In the genomic region with DNA sequence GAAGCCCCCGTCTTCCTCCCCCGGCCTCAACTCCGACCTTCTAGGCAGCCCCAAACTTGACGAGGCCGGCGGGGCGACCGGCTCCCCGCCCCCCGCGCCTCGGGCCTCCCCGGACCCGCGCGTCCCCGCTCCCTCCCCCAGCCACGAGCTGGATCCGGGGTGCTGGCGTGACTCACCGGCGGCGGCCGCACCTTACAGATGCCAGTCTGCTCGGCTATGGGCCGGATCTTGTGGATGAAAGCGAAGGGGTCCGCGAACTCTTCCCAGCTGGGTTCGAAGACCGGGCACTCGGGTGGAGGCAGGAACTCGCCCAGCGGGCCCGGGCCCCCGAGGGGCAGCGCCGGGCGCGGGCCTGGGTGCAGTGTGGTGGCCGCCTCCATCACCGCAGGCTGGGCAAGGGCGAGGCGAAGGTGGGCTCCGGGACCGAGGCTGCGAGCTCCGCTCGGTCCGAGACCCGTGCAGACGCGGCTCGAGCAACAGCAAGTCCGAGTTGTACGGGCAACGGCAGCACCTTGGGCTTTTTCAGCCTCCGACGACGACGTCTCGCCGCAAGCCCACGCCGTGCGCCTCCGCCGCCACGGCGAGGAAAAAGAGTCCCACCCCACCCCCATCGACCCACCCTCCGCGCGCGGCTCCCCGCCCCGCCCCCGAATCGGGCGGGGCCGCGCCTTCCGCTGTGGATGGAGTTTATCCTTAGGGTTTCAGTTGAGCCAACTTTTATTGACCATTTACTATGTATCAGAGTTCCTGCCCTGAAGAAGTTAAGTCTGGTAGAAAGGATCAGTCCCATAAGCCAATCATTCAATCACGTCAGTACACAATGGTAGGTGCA, we compare ENCODE assay signal across 1 cellular context.
TF ChIP-seq lines count a peak whose summit lies in the region.

KDM5B (minus strand) TSS at position 496 of the 832 bp plus-strand sequence; CDS start at position 380, 116 bp downstream.

TF ChIP-seq in H1, 55 proteins besides CTCF, POLR2A, EP300 and RAD21 (continued from another document):
- TF ChIP-seq SRF (IDR thresholded peaks at IDR 0.05; ENCODE audit: low read depth, low read length): no peak
- TF ChIP-seq TBP (IDR thresholded peaks at IDR 0.05; ENCODE audit: low read depth, low read length): peak; percentile 97
- TF ChIP-seq EGR1 (IDR thresholded peaks at IDR 0.05; ENCODE audit: borderline replicate concordance, low read depth, low read length): 0 out of 2 replicates have a peak, but pooled peaks have one; percentile 12
- TF ChIP-seq BRCA1 (IDR thresholded peaks at IDR 0.05; ENCODE audit: low read depth, low read length): no peak
- peak; percentile 71; the same call in 1 of the 2 replicates for TF ChIP-seq GTF2F1 (IDR thresholded peaks at IDR 0.05; ENCODE audit: borderline replicate concordance, low read depth, low read length)
- 0 out of 2 replicates have a peak, but pooled peaks have one; percentile 66 for TF ChIP-seq RBBP5 (IDR thresholded peaks at IDR 0.05; ENCODE audit: borderline replicate concordance, low read depth, low read length)
- TF ChIP-seq TAF1 (IDR thresholded peaks at IDR 0.05; ENCODE audit: low read depth, low read length): peak; percentile 99
- TF ChIP-seq KDM4A (IDR thresholded peaks at IDR 0.05; ENCODE audit: low read depth, low read length, severe bottlenecking): peak; percentile 62
- peak; percentile 84 for TF ChIP-seq SP1 (IDR thresholded peaks at IDR 0.05; ENCODE audit: low read depth, low read length)
- peak; percentile 56 for TF ChIP-seq CTBP2 (IDR thresholded peaks at IDR 0.05; ENCODE audit: borderline replicate concordance, insufficient read depth, insufficient read length, low read length)
- TF ChIP-seq YY1 (IDR thresholded peaks at IDR 0.05; ENCODE audit: low read depth, low read length): 0 out of 2 replicates have a peak, but pooled peaks have one; percentile 62
- TF ChIP-seq TCF12 (IDR thresholded peaks at IDR 0.05; ENCODE audit: low read depth, low read length): peak; percentile 49; the same call in 1 of the 2 replicates
- TF ChIP-seq TEAD4 (IDR thresholded peaks at IDR 0.05; ENCODE audit: low read depth, low read length): 0 out of 2 replicates have a peak, but pooled peaks have one; percentile 13
- peak; percentile 92 to 97; a peak in 3 of 4 replicates for TF ChIP-seq HDAC2 (IDR thresholded peaks at IDR 0.05; ENCODE audit: borderline replicate concordance in 1 of 2, low read depth in 2 of 2, low read length in 2 of 2)
- no peak for TF ChIP-seq SP2 (IDR thresholded peaks at IDR 0.05; ENCODE audit: low read length)
- peak; percentile 99 for TF ChIP-seq POLR2AphosphoS5 (IDR thresholded peaks at IDR 0.05; ENCODE audit: low read depth, low read length)
- TF ChIP-seq SUZ12 (IDR thresholded peaks at IDR 0.05; ENCODE audit: low read length): peak; percentile 73; the same call in 1 of the 2 replicates
